13 cellular contexts compared by ENCODE assay signal in the genomic region with DNA sequence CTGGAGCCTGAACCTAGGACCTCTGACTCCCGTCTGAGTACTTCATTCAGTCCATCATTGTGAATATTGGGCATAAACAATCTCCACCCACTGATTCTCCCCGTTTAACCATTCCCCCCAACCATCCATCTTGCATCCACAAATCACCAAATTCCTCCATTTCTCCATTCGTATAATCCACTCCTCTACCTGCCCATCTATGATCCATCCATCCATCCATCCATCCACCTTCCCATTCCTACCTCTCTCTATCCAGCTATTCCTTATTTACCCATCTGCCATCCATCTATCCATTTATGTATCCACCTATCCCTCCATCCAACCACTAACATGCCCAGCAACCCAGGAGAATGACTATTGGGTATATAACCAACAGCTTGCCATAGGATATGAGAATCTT.
A peak's percentile ranks its signal among the peaks of the same experiment; 100 is the strongest.
DNase-seq lines count a peak whose midpoint lies in the region; ATAC-seq, FAIRE-seq and TF ChIP-seq lines count a peak whose summit lies in the region.
"Had no signal": no experiment of that assay in that cellular context is flagged by ENCODE, and none has a peak within 500 bp of the region (broad histone marks: within the 10 kb centered on the region; RNA-seq: fewer than 3 reads in every experiment).

No MANE protein-coding gene starts in this region.

- DNase-seq in heart left ventricle (no peak), right cardiac atrium (no peak), GM13977 (ENCODE audit: low spot score) (peak; percentile 6), H1 (ENCODE audit: low read depth in 1 of 2, low spot score in 2 of 2) (no peak), GM12891 (ENCODE audit: insufficient read length, low spot score) (no peak), omental fat pad (ENCODE audit: low spot score) (no peak), T-helper 9 cell (no peak)
- DNase-seq: ACHN, Caco-2, DMS53, GM23248, IMR-90 had no signal

- no peak overlapping the region for H3K23ac ChIP-seq in H1 (ENCODE audit: insufficient read length)

- no peak for TF ChIP-seq CTCF in heart left ventricle (IDR thresholded peaks at IDR 0.05)
- TF ChIP-seq CTCF in GM13977 (IDR thresholded peaks at IDR 0.05; ENCODE audit: extremely low read depth, insufficient read depth, missing control alignments): no peak
- TF ChIP-seq CTCF in H1 (IDR thresholded peaks at IDR 0.05; ENCODE audit: control extremely low read depth in 1 of 3, insufficient read depth in 1 of 3, low read depth in 1 of 3, low read length in 3 of 3): no peak
- TF ChIP-seq CTCF in omental fat pad (IDR thresholded peaks at IDR 0.05): no peak

- no peak overlapping the region for H3K9ac ChIP-seq in H1 (replicated peaks in 1 of 4; ENCODE audit: extremely low read depth in 1 of 4, low read depth in 3 of 4, low read length in 3 of 4)
- H3K9ac ChIP-seq: GM23248 had no signal

- no peak overlapping the region for H3K4me2 ChIP-seq in H1 (ENCODE audit: insufficient read depth in 1 of 2, low read depth in 2 of 2, low read length in 2 of 2)

- POLR2A ChIA-PET in H1 (lab: Charles Lee; ENCODE audit: partially characterized antibody): interaction anchor here (0.6 to 1.1 kb wide), 3 partner anchors 42 to 114 kb away, joined by 3 to 5 read pairs (median 4); partner anchors contain the start of gene CALM1

- H4K20me1 ChIP-seq in H1 (replicated peaks in 1 of 2; ENCODE audit: control insufficient read depth in 1 of 2, insufficient read depth in 2 of 2, low read length in 2 of 2): no peaks in the 10 kb centered on the region

- no peak for TF ChIP-seq EP300 in H1 (IDR thresholded peaks at IDR 0.05; ENCODE audit: borderline replicate concordance in 1 of 2, low read depth in 2 of 2, low read length in 2 of 2)

- no peak overlapping the region for H3K56ac ChIP-seq in H1 (replicated peaks; ENCODE audit: insufficient read length, low read depth, low read length)

- no peak for TF ChIP-seq RAD21 in H1 (IDR thresholded peaks at IDR 0.05 in 1 of 2, conservative IDR thresholded peaks at IDR 0.05 in 1 of 2; ENCODE audit: low read depth in 2 of 2, low read length in 2 of 2)

- H4K8ac ChIP-seq in H1 (ENCODE audit: extremely low read depth, insufficient read depth, low read length): no peak overlapping the region

- H2AFZ ChIP-seq in H1 (ENCODE audit: low read length): no peak overlapping the region
- H2AFZ ChIP-seq: GM23248 had no signal

- H3K79me2 ChIP-seq in H1 (ENCODE audit: control insufficient read depth in 1 of 2, insufficient read depth in 2 of 2, low read length in 2 of 2): no peaks in the 10 kb centered on the region

- in situ Hi-C loops in GM13977 (cut with MboI; ENCODE audit: low pct_unique_long_range_greater_than_20kb, low sequenced_read_pairs, unreplicated experiment): no loop called here

- TF ChIP-seq POLR2A in heart left ventricle (IDR thresholded peaks at IDR 0.05) (no peak), H1 (IDR thresholded peaks at IDR 0.05; ENCODE audit: control extremely low read depth in 1 of 2, low read depth in 2 of 2, low read length in 2 of 2) (no peak), GM12891 (IDR thresholded peaks at IDR 0.05; ENCODE audit: low read depth, low read length) (no peak)

- H3K36me3 ChIP-seq in heart left ventricle (no peaks in the 10 kb centered on the region), H1 (ENCODE audit: control insufficient read depth in 2 of 4, insufficient read depth in 4 of 4, low read length in 3 of 4) (no peaks in the 10 kb centered on the region)

- H3K18ac ChIP-seq in H1 (ENCODE audit: extremely low read depth, low read length): no peak overlapping the region

- 80 to 85% (median 82%) methylated on average over 3 of the region's 3 CpGs for WGBS in heart left ventricle, 4 donors
- 87% methylated on average over 3 of the region's 3 CpGs for WGBS in right cardiac atrium
- WGBS in H1 (ENCODE audit: extremely low coverage in 1 of 2, insufficient coverage in 1 of 2, insufficient read length in 1 of 2, insufficient replicate concordance in 2 of 2, low coverage in 1 of 2, low lambda C conversion rate in 2 of 2, missing lambda C conversion rate in 1 of 2), 2 experiments: 92 to 100% methylated on average over 1 to 3 of the region's 3 CpGs

- CTCF ChIA-PET in H1 (lab: Charles Lee; ENCODE audit: partially characterized antibody): interaction anchor here (1.0 to 1.4 kb wide), 3 partner anchors 31 to 83 kb away, joined by 3 to 4 read pairs (median 3); no protein-coding TSS in a partner anchor

- no peak overlapping the region for H4K5ac ChIP-seq in H1 (ENCODE audit: insufficient read length, low read depth, low read length)

- no peak overlapping the region for H3K4ac ChIP-seq in H1 (replicated peaks; ENCODE audit: insufficient read length, low read depth, low read length)

- no peaks in the 10 kb centered on the region for H3K79me1 ChIP-seq in H1 (ENCODE audit: low read depth, low read length)

- FAIRE-seq in H1 (lab: Jason Lieb, UNC) (no peak), GM12891 (lab: Jason Lieb, UNC) (no peak)
- FAIRE-seq: GM18507 had no signal

- no peak overlapping the region for H2BK12ac ChIP-seq in H1 (ENCODE audit: low read depth, low read length)

- H3K27me3 ChIP-seq in heart left ventricle (no peaks in the 10 kb centered on the region), right cardiac atrium (ENCODE audit: control insufficient read depth, insufficient read depth) (no peaks in the 10 kb centered on the region), H1 (replicated peaks in 1 of 4; ENCODE audit: control insufficient read depth in 3 of 4, extremely low read depth in 1 of 4, insufficient read depth in 3 of 4, low read length in 3 of 4) (no peaks in the 10 kb centered on the region; a peak in 1 of 7 replicates)

- no peak overlapping the region for H2BK120ac ChIP-seq in H1 (replicated peaks; ENCODE audit: low read depth, low read length)

- H3K4me1 ChIP-seq in heart left ventricle: peaks cover 0 to 24% (median 5%) of the 10 kb centered on the region in 12 donors
- H3K4me1 ChIP-seq in right cardiac atrium (ENCODE audit: control insufficient read depth, insufficient read depth, low read length): peaks cover 1% of the 10 kb centered on the region
- peaks cover 0 to 2% (median 0%) of the 10 kb centered on the region in 4 experiments; a peak in 2 of 7 replicates for H3K4me1 ChIP-seq in H1 (replicated peaks in 1 of 4; ENCODE audit: control insufficient read depth in 3 of 4, insufficient read depth in 4 of 4, low read length in 3 of 4)
- H3K4me1 ChIP-seq: Caco-2 had no signal

- H3K23me2 ChIP-seq in H1 (ENCODE audit: low read depth, low read length): peaks cover 4% of the 10 kb centered on the region; the same call in 1 of the 2 replicates

- H3K14ac ChIP-seq in H1 (ENCODE audit: insufficient read length): no peak overlapping the region

- H3K27ac ChIP-seq in heart left ventricle (peak overlapping the region in 7 of 12 donors; percentile 50 to 72 (median 63)), right cardiac atrium (ENCODE audit: low read length) (no peak overlapping the region), H1 (ENCODE audit: low read depth, low read length) (no peak overlapping the region)
- H3K27ac ChIP-seq: GM23248 had no signal

- H3K4me3 ChIP-seq in heart left ventricle (no peak overlapping the region), right cardiac atrium (ENCODE audit: low read length) (no peak overlapping the region), H1 (ENCODE audit: extremely low read depth in 1 of 4, insufficient read depth in 2 of 4, low read depth in 3 of 4, low read length in 4 of 4) (no peak overlapping the region)
- H3K4me3 ChIP-seq: GM23248 had no signal

- H2BK5ac ChIP-seq in H1 (ENCODE audit: low read depth, low read length): no peak overlapping the region

- H2BK20ac ChIP-seq in H1 (ENCODE audit: low read length): no peak overlapping the region

- H3K9me3 ChIP-seq in heart left ventricle (peaks cover 0 to 10% (median 0%) of the 10 kb centered on the region in 12 donors), right cardiac atrium (ENCODE audit: control insufficient read depth, low read length) (no peaks in the 10 kb centered on the region), H1 (ENCODE audit: insufficient read depth in 2 of 2, low read depth in 1 of 2, low read length in 1 of 2) (no peaks in the 10 kb centered on the region)
- H3K9me3 ChIP-seq: Caco-2 had no signal

- H2BK15ac ChIP-seq in H1 (ENCODE audit: low read length): peak overlapping the region; percentile 29; the same call in 1 of the 2 replicates

- intact Hi-C loops in heart left ventricle (cut with DNase I) (no loop called here), right cardiac atrium (cut with DNase I) (no loop called here)

- H4K91ac ChIP-seq in H1 (replicated peaks; ENCODE audit: insufficient read length, low read length): no peak overlapping the region

- ATAC-seq in heart left ventricle (no peak), right cardiac atrium (no peak), omental fat pad (ENCODE audit: low FRiP score) (no peak)

- no peak overlapping the region for H2AK5ac ChIP-seq in H1 (ENCODE audit: low read depth, low read length)

TF ChIP-seq in H1, 55 proteins besides CTCF, POLR2A, EP300 and RAD21:
- TF ChIP-seq ZNF274 (IDR thresholded peaks at IDR 0.05; ENCODE audit: borderline replicate concordance, extremely low read depth, low read length): no peak
- TF ChIP-seq CHD1 (IDR thresholded peaks at IDR 0.05; ENCODE audit: low read depth, low read length): no peak
- TF ChIP-seq SP2 (IDR thresholded peaks at IDR 0.05; ENCODE audit: low read length): no peak
- TF ChIP-seq CBX8 (IDR thresholded peaks at IDR 0.05; ENCODE audit: borderline replicate concordance, low read depth, low read length): no peak

TF ChIP-seq in GM12891, 5 proteins besides CTCF, POLR2A, EP300 and RAD21:
- no peak for TF ChIP-seq PAX5 (IDR thresholded peaks at IDR 0.05; ENCODE audit: insufficient read depth, low read length, severe bottlenecking)
- no peak for TF ChIP-seq POU2F2 (IDR thresholded peaks at IDR 0.05; ENCODE audit: low read depth, low read length)
- TF ChIP-seq POLR2AphosphoS5 (IDR thresholded peaks at IDR 0.05; ENCODE audit: low read depth, low read length): no peak
- no peak for TF ChIP-seq SPI1 (IDR thresholded peaks at IDR 0.05; ENCODE audit: low read depth, low read length)
- TF ChIP-seq TAF1 (IDR thresholded peaks at IDR 0.05; ENCODE audit: low read depth, low read length): no peak

Comparison
In these comparisons a context has a peak if more than half of its experiments do, and no peak if none do; other contexts are left out.
1. H3K27ac ChIP-seq: peak in heart left ventricle (7 of 12); none in right cardiac atrium (single experiment) and H1 (single experiment).